ENCODE assay signal across 18 cellular contexts in genomic region chr7:139192014-139192706, GRCh38.
"Had no signal": no experiment of that assay in that cellular context is flagged by ENCODE, and none has a peak within 500 bp of the region (broad histone marks: within the 10 kb centered on the region; RNA-seq: fewer than 3 reads in every experiment).

No MANE protein-coding gene starts in this region.

- H3K27ac ChIP-seq: esophagus muscularis mucosa, lower lobe of right lung, right atrium auricular region, skin epidermis, suprapubic skin, transverse colon, uterus had no signal

- H3K4me3 ChIP-seq: esophagus muscularis mucosa, lower lobe of right lung, right atrium auricular region, skin epidermis, suprapubic skin, transverse colon, uterus had no signal

- H3K36me3 ChIP-seq: transverse colon, uterus had no signal

- DNase-seq: activated CD4-positive, alpha-beta T cell treated with anti-CD3 and anti-CD28 coated beads for 36 hours; activated CD4-positive, alpha-beta T cell treated with anti-CD3 and anti-CD28 coated beads, Interleukin-2, amount 50 U/mL, for 48 hours; activated gamma-delta T cell treated with Interleukin-2 at 50 U/mL for 16 hours; amniotic stem cell; caudate nucleus; left cardiac atrium; lower lobe of right lung; nephron progenitor cell; occipital lobe; stimulated activated CD4-positive, alpha-beta T cell treated with anti-CD3 and anti-CD28 coated beads, Interleukin-2, amount 100 ng/mL, for 48 hours; stimulated activated naive CD8-positive, alpha-beta T cell treated with anti-CD3 and anti-CD28 coated beads, Interleukin-15, amount 100 ng/mL, for 72 hours; T-helper 2 cell; transverse colon; uterus had no signal

- H3K4me1 ChIP-seq: esophagus muscularis mucosa, lower lobe of right lung, right atrium auricular region, suprapubic skin, transverse colon, uterus had no signal

- H3K9me3 ChIP-seq: esophagus muscularis mucosa, lower lobe of right lung, right atrium auricular region, suprapubic skin, transverse colon, uterus had no signal

- ATAC-seq: activated CD4-positive, alpha-beta T cell treated with anti-CD3 and anti-CD28 coated beads for 36 hours; left cardiac atrium; lower lobe of right lung; stimulated activated naive CD8-positive, alpha-beta T cell treated with anti-CD3 and anti-CD28 coated beads, Interleukin-15, amount 100 ng/mL, for 72 hours had no signal

- H3K27me3 ChIP-seq: esophagus muscularis mucosa, right atrium auricular region, suprapubic skin, transverse colon, uterus had no signal
